In genomic region chr14:24483604-24484252, GRCh38 we compare ENCODE assay signal across 2 cellular contexts.
TF ChIP-seq lines count a peak whose summit lies in the region.

No MANE protein-coding gene starts in this region.

TF ChIP-seq in HepG2, 621 proteins besides CTCF, POLR2A, EP300 and RAD21:
- TF ChIP-seq NR1H2 (CRISPR knock-in tag; IDR thresholded peaks at IDR 0.05; ENCODE audit: borderline replicate concordance, low read depth) (0 out of 2 replicates have a peak, but pooled peaks have one; percentile 26), REXO4 (CRISPR knock-in tag; IDR thresholded peaks at IDR 0.05; ENCODE audit: borderline replicate concordance) (no peak), HMGXB4 (CRISPR knock-in tag; IDR thresholded peaks at IDR 0.05; ENCODE audit: borderline replicate concordance in 1 of 2, low read depth in 1 of 2) (no peak), ATF7 (IDR thresholded peaks at IDR 0.05) (peak; percentile 77), ATF7 (CRISPR knock-in tag; IDR thresholded peaks at IDR 0.05) (no peak), CREB1 (IDR thresholded peaks at IDR 0.05) (peak; percentile 93), CREB1 (CRISPR knock-in tag; IDR thresholded peaks at IDR 0.05) (no peak), ZNF329 (CRISPR knock-in tag; IDR thresholded peaks at IDR 0.05; ENCODE audit: low read depth) (0 out of 2 replicates have a peak, but pooled peaks have one; percentile 33)

TF ChIP-seq in GM23338, 12 proteins besides CTCF, POLR2A, EP300 and RAD21:
- no peak for TF ChIP-seq ZNF331 (CRISPR knock-in tag; IDR thresholded peaks at IDR 0.05; ENCODE audit: low read depth)
- no peak for TF ChIP-seq EZH2 (IDR thresholded peaks at IDR 0.05; ENCODE audit: low read depth, unreplicated experiment)
- TF ChIP-seq NANOG (IDR thresholded peaks at IDR 0.05; ENCODE audit: borderline replicate concordance): no peak
- TF ChIP-seq ZNF462 (CRISPR knock-in tag; IDR thresholded peaks at IDR 0.05): no peak
- no peak for TF ChIP-seq CREB1 (CRISPR knock-in tag; IDR thresholded peaks at IDR 0.05; ENCODE audit: low read depth)
- no peak for TF ChIP-seq POLR2AphosphoS5 (IDR thresholded peaks at IDR 0.05; ENCODE audit: low read depth)
- TF ChIP-seq EZH2phosphoT487 (IDR thresholded peaks at IDR 0.05; ENCODE audit: unreplicated experiment): no peak
- TF ChIP-seq REST (IDR thresholded peaks at IDR 0.05; ENCODE audit: unreplicated experiment): no peak
- TF ChIP-seq JUNB (IDR thresholded peaks at IDR 0.05; ENCODE audit: unreplicated experiment): no peak
- TF ChIP-seq STAT1 (IDR thresholded peaks at IDR 0.05; ENCODE audit: unreplicated experiment): no peak
TF ChIP-seq in GM23338: peak in this region for 0.
